ENCODE assay signal across 1 cellular context in the genomic region with DNA sequence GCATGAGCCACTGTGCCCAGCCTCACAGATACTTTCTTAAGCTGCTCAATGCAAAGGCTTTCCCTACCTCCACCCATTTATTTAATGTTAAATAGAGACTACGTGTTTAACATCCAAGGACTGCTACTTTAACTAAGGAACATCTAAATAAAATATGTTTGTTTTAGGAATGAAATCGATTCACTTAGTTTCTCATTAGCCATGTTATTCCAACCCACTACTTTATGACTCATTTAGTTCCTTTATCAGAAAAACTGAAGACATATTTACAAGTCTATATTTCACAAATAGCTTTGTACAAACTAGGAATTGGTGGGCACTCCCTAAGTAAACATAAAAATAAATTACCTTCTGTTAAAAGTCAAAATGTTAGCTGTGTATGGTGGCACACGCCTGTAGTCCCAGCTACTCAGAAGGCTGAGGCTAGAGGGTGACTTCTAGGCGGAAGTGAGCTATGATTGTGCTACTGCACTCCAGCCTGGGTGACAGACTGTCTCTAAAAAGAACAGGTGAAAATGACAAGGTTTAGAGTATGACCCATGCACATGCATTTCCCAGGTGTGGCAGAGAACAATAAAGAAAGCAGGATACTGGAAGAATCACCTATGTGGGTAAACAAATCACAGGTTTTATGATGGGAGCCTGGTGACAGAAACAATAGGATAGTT.
TF ChIP-seq lines count a peak whose summit lies in the region.

No MANE protein-coding gene starts in this region.

TF ChIP-seq in HepG2, 621 proteins besides CTCF, POLR2A, EP300 and RAD21 (continued from another document and continues in another):
- TF ChIP-seq ZNF629 (CRISPR knock-in tag; conservative IDR thresholded peaks at IDR 0.05) (no peak), EEA1 (CRISPR knock-in tag; IDR thresholded peaks at IDR 0.05; ENCODE audit: borderline replicate concordance) (no peak), ZNF264 (CRISPR knock-in tag; IDR thresholded peaks at IDR 0.05) (no peak), IRF2 (CRISPR knock-in tag; IDR thresholded peaks at IDR 0.05) (no peak), ZNF766 (CRISPR knock-in tag; IDR thresholded peaks at IDR 0.05; ENCODE audit: borderline replicate concordance) (no peak), ZNF589 (CRISPR knock-in tag; conservative IDR thresholded peaks at IDR 0.05) (no peak), PTBP1 (IDR thresholded peaks at IDR 0.05; ENCODE audit: low read depth, low read length, poor library complexity, severe bottlenecking) (no peak), ZNF205 (CRISPR knock-in tag; IDR thresholded peaks at IDR 0.05) (0 out of 2 replicates have a peak, but pooled peaks have one; percentile 19), ZNF350 (CRISPR knock-in tag; IDR thresholded peaks at IDR 0.05; ENCODE audit: borderline replicate concordance, low read depth) (no peak), ELF3 (CRISPR knock-in tag; IDR thresholded peaks at IDR 0.05) (0 out of 2 replicates have a peak, but pooled peaks have one; percentile 46), HOXA3 (CRISPR knock-in tag; IDR thresholded peaks at IDR 0.05) (no peak), DR1 (CRISPR knock-in tag; IDR thresholded peaks at IDR 0.05) (no peak), CBFB (CRISPR knock-in tag; IDR thresholded peaks at IDR 0.05) (no peak), ZNF577 (CRISPR knock-in tag; IDR thresholded peaks at IDR 0.05; ENCODE audit: borderline replicate concordance, low read depth) (no peak), ZNF136 (CRISPR knock-in tag; IDR thresholded peaks at IDR 0.05; ENCODE audit: low read depth) (no peak), ELF1 (CRISPR knock-in tag; IDR thresholded peaks at IDR 0.05) (0 out of 2 replicates have a peak, but pooled peaks have one; percentile 29), ZNF496 (CRISPR knock-in tag; IDR thresholded peaks at IDR 0.05; ENCODE audit: insufficient replicate concordance) (no peak), CREB1 (IDR thresholded peaks at IDR 0.05) (no peak), CREB1 (CRISPR knock-in tag; IDR thresholded peaks at IDR 0.05) (peak; percentile 43; the same call in 1 of the 2 replicates), JUNB (CRISPR knock-in tag; IDR thresholded peaks at IDR 0.05; ENCODE audit: borderline replicate concordance) (peak; percentile 53; the same call in 1 of the 2 replicates), ZNF713 (CRISPR knock-in tag; IDR thresholded peaks at IDR 0.05) (no peak), TMF1 (CRISPR knock-in tag; IDR thresholded peaks at IDR 0.05; ENCODE audit: low read depth) (no peak), NFIC (IDR thresholded peaks at IDR 0.05; ENCODE audit: low read length) (0 out of 2 replicates have a peak, but pooled peaks have one; percentile 23), ZBTB1 (CRISPR knock-in tag; IDR thresholded peaks at IDR 0.05; ENCODE audit: borderline replicate concordance) (no peak), YY1 (IDR thresholded peaks at IDR 0.05; ENCODE audit: insufficient read depth, insufficient replicate concordance, low read depth, low read length) (no peak), SP5 (CRISPR knock-in tag; IDR thresholded peaks at IDR 0.05; ENCODE audit: borderline replicate concordance, low read depth) (peak; percentile 75), MTA1 (CRISPR knock-in tag; IDR thresholded peaks at IDR 0.05; ENCODE audit: borderline replicate concordance) (no peak), ZNF225 (CRISPR knock-in tag; IDR thresholded peaks at IDR 0.05) (no peak), PAX8 (CRISPR knock-in tag; IDR thresholded peaks at IDR 0.05; ENCODE audit: borderline replicate concordance) (no peak), FOXA3 (CRISPR knock-in tag; IDR thresholded peaks at IDR 0.05) (0 out of 2 replicates have a peak, but pooled peaks have one; percentile 22), ETV5 (CRISPR knock-in tag; IDR thresholded peaks at IDR 0.05; ENCODE audit: borderline replicate concordance) (no peak; the same call in 1 of the 2 replicates)
- TF ChIP-seq, protein P1, sequence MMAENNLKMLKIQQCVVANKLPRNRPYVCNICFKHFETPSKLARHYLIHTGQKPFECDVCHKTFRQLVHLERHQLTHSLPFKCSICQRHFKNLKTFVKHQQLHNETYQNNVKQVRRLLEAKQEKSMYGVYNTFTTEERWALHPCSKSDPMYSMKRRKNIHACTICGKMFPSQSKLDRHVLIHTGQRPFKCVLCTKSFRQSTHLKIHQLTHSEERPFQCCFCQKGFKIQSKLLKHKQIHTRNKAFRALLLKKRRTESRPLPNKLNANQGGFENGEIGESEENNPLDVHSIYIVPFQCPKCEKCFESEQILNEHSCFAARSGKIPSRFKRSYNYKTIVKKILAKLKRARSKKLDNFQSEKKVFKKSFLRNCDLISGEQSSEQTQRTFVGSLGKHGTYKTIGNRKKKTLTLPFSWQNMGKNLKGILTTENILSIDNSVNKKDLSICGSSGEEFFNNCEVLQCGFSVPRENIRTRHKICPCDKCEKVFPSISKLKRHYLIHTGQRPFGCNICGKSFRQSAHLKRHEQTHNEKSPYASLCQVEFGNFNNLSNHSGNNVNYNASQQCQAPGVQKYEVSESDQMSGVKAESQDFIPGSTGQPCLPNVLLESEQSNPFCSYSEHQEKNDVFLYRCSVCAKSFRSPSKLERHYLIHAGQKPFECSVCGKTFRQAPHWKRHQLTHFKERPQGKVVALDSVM (CRISPR knock-in tag; IDR thresholded peaks at IDR 0.05), result no peak
- TF ChIP-seq, protein P2, sequence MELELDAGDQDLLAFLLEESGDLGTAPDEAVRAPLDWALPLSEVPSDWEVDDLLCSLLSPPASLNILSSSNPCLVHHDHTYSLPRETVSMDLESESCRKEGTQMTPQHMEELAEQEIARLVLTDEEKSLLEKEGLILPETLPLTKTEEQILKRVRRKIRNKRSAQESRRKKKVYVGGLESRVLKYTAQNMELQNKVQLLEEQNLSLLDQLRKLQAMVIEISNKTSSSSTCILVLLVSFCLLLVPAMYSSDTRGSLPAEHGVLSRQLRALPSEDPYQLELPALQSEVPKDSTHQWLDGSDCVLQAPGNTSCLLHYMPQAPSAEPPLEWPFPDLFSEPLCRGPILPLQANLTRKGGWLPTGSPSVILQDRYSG (CRISPR knock-in tag; IDR thresholded peaks at IDR 0.05), result no peak
- TF ChIP-seq, protein P3, sequence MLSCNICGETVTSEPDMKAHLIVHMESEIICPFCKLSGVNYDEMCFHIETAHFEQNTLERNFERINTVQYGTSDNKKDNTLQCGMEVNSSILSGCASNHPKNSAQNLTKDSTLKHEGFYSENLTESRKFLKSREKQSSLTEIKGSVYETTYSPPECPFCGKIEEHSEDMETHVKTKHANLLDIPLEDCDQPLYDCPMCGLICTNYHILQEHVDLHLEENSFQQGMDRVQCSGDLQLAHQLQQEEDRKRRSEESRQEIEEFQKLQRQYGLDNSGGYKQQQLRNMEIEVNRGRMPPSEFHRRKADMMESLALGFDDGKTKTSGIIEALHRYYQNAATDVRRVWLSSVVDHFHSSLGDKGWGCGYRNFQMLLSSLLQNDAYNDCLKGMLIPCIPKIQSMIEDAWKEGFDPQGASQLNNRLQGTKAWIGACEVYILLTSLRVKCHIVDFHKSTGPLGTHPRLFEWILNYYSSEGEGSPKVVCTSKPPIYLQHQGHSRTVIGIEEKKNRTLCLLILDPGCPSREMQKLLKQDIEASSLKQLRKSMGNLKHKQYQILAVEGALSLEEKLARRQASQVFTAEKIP (CRISPR knock-in tag; IDR thresholded peaks at IDR 0.05; ENCODE audit: borderline replicate concordance), result no peak
- TF ChIP-seq, protein P4, sequence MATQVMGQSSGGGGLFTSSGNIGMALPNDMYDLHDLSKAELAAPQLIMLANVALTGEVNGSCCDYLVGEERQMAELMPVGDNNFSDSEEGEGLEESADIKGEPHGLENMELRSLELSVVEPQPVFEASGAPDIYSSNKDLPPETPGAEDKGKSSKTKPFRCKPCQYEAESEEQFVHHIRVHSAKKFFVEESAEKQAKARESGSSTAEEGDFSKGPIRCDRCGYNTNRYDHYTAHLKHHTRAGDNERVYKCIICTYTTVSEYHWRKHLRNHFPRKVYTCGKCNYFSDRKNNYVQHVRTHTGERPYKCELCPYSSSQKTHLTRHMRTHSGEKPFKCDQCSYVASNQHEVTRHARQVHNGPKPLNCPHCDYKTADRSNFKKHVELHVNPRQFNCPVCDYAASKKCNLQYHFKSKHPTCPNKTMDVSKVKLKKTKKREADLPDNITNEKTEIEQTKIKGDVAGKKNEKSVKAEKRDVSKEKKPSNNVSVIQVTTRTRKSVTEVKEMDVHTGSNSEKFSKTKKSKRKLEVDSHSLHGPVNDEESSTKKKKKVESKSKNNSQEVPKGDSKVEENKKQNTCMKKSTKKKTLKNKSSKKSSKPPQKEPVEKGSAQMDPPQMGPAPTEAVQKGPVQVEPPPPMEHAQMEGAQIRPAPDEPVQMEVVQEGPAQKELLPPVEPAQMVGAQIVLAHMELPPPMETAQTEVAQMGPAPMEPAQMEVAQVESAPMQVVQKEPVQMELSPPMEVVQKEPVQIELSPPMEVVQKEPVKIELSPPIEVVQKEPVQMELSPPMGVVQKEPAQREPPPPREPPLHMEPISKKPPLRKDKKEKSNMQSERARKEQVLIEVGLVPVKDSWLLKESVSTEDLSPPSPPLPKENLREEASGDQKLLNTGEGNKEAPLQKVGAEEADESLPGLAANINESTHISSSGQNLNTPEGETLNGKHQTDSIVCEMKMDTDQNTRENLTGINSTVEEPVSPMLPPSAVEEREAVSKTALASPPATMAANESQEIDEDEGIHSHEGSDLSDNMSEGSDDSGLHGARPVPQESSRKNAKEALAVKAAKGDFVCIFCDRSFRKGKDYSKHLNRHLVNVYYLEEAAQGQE (IDR thresholded peaks at IDR 0.05; ENCODE audit: borderline replicate concordance in 1 of 2, low read depth in 1 of 2, low read length in 2 of 2), result no peak
- TF ChIP-seq, protein P5, sequence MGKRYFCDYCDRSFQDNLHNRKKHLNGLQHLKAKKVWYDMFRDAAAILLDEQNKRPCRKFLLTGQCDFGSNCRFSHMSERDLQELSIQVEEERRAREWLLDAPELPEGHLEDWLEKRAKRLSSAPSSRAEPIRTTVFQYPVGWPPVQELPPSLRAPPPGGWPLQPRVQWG (CRISPR knock-in tag; IDR thresholded peaks at IDR 0.05; ENCODE audit: borderline replicate concordance, low read depth), result no peak
- TF ChIP-seq, protein P6, sequence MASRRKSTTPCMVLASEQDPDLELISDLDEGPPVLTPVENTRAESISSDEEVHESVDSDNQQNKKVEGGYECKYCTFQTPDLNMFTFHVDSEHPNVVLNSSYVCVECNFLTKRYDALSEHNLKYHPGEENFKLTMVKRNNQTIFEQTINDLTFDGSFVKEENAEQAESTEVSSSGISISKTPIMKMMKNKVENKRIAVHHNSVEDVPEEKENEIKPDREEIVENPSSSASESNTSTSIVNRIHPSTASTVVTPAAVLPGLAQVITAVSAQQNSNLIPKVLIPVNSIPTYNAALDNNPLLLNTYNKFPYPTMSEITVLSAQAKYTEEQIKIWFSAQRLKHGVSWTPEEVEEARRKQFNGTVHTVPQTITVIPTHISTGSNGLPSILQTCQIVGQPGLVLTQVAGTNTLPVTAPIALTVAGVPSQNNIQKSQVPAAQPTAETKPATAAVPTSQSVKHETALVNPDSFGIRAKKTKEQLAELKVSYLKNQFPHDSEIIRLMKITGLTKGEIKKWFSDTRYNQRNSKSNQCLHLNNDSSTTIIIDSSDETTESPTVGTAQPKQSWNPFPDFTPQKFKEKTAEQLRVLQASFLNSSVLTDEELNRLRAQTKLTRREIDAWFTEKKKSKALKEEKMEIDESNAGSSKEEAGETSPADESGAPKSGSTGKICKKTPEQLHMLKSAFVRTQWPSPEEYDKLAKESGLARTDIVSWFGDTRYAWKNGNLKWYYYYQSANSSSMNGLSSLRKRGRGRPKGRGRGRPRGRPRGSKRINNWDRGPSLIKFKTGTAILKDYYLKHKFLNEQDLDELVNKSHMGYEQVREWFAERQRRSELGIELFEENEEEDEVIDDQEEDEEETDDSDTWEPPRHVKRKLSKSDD (CRISPR knock-in tag; IDR thresholded peaks at IDR 0.05; ENCODE audit: low read depth), result no peak
- TF ChIP-seq, protein P7, sequence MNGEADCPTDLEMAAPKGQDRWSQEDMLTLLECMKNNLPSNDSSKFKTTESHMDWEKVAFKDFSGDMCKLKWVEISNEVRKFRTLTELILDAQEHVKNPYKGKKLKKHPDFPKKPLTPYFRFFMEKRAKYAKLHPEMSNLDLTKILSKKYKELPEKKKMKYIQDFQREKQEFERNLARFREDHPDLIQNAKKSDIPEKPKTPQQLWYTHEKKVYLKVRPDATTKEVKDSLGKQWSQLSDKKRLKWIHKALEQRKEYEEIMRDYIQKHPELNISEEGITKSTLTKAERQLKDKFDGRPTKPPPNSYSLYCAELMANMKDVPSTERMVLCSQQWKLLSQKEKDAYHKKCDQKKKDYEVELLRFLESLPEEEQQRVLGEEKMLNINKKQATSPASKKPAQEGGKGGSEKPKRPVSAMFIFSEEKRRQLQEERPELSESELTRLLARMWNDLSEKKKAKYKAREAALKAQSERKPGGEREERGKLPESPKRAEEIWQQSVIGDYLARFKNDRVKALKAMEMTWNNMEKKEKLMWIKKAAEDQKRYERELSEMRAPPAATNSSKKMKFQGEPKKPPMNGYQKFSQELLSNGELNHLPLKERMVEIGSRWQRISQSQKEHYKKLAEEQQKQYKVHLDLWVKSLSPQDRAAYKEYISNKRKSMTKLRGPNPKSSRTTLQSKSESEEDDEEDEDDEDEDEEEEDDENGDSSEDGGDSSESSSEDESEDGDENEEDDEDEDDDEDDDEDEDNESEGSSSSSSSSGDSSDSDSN (CRISPR knock-in tag; IDR thresholded peaks at IDR 0.05), result no peak
- TF ChIP-seq, protein P8, sequence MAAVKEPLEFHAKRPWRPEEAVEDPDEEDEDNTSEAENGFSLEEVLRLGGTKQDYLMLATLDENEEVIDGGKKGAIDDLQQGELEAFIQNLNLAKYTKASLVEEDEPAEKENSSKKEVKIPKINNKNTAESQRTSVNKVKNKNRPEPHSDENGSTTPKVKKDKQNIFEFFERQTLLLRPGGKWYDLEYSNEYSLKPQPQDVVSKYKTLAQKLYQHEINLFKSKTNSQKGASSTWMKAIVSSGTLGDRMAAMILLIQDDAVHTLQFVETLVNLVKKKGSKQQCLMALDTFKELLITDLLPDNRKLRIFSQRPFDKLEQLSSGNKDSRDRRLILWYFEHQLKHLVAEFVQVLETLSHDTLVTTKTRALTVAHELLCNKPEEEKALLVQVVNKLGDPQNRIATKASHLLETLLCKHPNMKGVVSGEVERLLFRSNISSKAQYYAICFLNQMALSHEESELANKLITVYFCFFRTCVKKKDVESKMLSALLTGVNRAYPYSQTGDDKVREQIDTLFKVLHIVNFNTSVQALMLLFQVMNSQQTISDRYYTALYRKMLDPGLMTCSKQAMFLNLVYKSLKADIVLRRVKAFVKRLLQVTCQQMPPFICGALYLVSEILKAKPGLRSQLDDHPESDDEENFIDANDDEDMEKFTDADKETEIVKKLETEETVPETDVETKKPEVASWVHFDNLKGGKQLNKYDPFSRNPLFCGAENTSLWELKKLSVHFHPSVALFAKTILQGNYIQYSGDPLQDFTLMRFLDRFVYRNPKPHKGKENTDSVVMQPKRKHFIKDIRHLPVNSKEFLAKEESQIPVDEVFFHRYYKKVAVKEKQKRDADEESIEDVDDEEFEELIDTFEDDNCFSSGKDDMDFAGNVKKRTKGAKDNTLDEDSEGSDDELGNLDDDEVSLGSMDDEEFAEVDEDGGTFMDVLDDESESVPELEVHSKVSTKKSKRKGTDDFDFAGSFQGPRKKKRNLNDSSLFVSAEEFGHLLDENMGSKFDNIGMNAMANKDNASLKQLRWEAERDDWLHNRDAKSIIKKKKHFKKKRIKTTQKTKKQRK (IDR thresholded peaks at IDR 0.05; ENCODE audit: low read length), result no peak
- TF ChIP-seq, protein P9, sequence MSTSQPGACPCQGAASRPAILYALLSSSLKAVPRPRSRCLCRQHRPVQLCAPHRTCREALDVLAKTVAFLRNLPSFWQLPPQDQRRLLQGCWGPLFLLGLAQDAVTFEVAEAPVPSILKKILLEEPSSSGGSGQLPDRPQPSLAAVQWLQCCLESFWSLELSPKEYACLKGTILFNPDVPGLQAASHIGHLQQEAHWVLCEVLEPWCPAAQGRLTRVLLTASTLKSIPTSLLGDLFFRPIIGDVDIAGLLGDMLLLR (CRISPR knock-in tag; IDR thresholded peaks at IDR 0.05), result no peak
